11 cellular contexts compared by ENCODE assay signal in the genomic region with DNA sequence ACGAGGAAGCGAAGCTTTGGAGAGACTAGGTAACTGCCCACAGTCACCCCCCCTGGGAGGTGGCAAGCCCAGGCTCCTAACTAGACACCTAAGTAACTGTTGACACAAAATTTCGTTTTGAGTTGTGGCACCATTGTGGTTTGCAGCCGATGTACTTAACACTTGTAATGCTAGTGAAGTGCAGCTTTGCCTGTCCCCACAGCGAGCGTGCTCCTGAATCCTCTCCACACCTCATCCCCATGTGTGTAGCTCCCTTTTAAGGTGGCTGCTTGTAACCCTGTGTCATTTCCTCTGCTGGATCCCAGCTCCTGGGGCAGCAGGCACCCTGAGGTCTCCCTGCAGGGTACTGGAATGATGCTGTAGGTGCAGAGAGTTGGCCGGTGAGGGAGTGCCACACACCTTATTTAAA.
A peak's percentile ranks its signal among the peaks of the same experiment; 100 is the strongest.
DNase-seq lines count a peak whose midpoint lies in the region; ATAC-seq, FAIRE-seq and TF ChIP-seq lines count a peak whose summit lies in the region.
"Had no signal": no experiment of that assay in that cellular context is flagged by ENCODE, and none has a peak within 500 bp of the region (broad histone marks: within the 10 kb centered on the region; RNA-seq: fewer than 3 reads in every experiment).

No MANE protein-coding gene starts in this region.

- TF ChIP-seq RAD21 in GM12878 (IDR thresholded peaks at IDR 0.05; ENCODE audit: insufficient read depth, low read depth, low read length), result no peak

- peaks cover 2 to 4% of the 10 kb centered on the region in 2 experiments; a peak in 3 of 4 replicates for H3K36me3 ChIP-seq in GM12878 (ENCODE audit: control insufficient read depth in 2 of 2, insufficient read depth in 2 of 2, low read length in 1 of 2)

- H3K9me3 ChIP-seq in GM12878 (replicated peaks; ENCODE audit: control insufficient read depth, insufficient read depth, low read length), result peaks cover 29% of the 10 kb centered on the region

- ATAC-seq in GM21367 (IDR thresholded peaks at IDR 0.05; ENCODE audit: unreplicated experiment), result peak; percentile 67
- ATAC-seq in HG03135 (IDR thresholded peaks at IDR 0.05; ENCODE audit: unreplicated experiment), result peak; percentile 50
- peak; percentile 86 for ATAC-seq in GM12878

- H3K27me3 ChIP-seq in GM12878 (replicated peaks in 1 of 2; ENCODE audit: control insufficient read depth in 2 of 2, insufficient read depth in 2 of 2, low read length in 1 of 2), result no peaks in the 10 kb centered on the region

- no peak for TF ChIP-seq EP300 in GM12878 (IDR thresholded peaks at IDR 0.05; ENCODE audit: borderline replicate concordance in 1 of 2, control insufficient read depth in 1 of 2, low read depth in 2 of 2, low read length in 2 of 2)

- SMC1A ChIA-PET in GM12878 (lab: Charles Lee; ENCODE audit: uncharacterized antibody, unreplicated experiment), result interaction anchor here (0.6 to 7.3 kb wide), 24 partner anchors 8 to 149 kb away, joined by 3 to 166 read pairs (median 4); no protein-coding TSS in a partner anchor

- intact Hi-C loops in GM12878 (cut with micrococcal nuclease; ENCODE audit: unreplicated experiment), result loop anchor here (2.0 to 5.0 kb wide), 2 partner anchors 49 to 111 kb away; no protein-coding TSS in a partner anchor

- peak in 1 of 3 experiments; percentile 2; a peak in 1 of 6 replicates for TF ChIP-seq CTCF in GM12878 (IDR thresholded peaks at IDR 0.05 in 2 of 3, conservative IDR thresholded peaks at IDR 0.05 in 1 of 3; ENCODE audit: control insufficient read depth in 2 of 3, extremely low read depth in 1 of 3, insufficient read depth in 1 of 3, low read depth in 3 of 3, low read length in 3 of 3)

- CTCF ChIA-PET in GM12878 (lab: Yijun Ruan, JAX), result interaction anchor here (0.5 to 5.0 kb wide), 17 partner anchors 9 to 149 kb away, joined by 3 to 39 read pairs (median 4); no protein-coding TSS in a partner anchor

- in situ Hi-C loops in GM12878 (cut with MboI), result no loop called here

- BruUV-seq in GM12878 (replicated peaks; lab: Mats Ljungman, UMichigan), result no TSS peak

- H3K9ac ChIP-seq in GM12878 (ENCODE audit: control insufficient read depth, insufficient read depth, low read length), result peak overlapping the region; percentile 14; the same call in 1 of the 2 replicates
- H3K9ac ChIP-seq: KMS-11 had no signal

- DNase-seq in GM12891 (ENCODE audit: insufficient read length, low spot score) (no peak), GM12878 (ENCODE audit: low read depth, low spot score) (peak; percentile 81), caudate nucleus (lab: John Stamatoyannopoulos, UW) (no peak)
- no peak for DNase-seq in activated CD8-positive, alpha-beta memory T cell treated with anti-CD3 and anti-CD28 coated beads, Interleukin-2, amount 50 U/mL, for 4 hours
- DNase-seq in effector CD4-positive, alpha-beta T cell, result no peak
- DNase-seq in activated CD4-positive, alpha-beta T cell treated with anti-CD3 and anti-CD28 coated beads, Interleukin-2, amount 50 U/mL, for 4 hours, result no peak
- DNase-seq: activated naive CD8-positive, alpha-beta T cell treated with anti-CD3 and anti-CD28 coated beads for 36 hours; Calu3 had no signal

- H3K4me3 ChIP-seq in GM12878, result peak overlapping the region; percentile 56

- peak overlapping the region; percentile 14 for H3K27ac ChIP-seq in GM12878 (ENCODE audit: control insufficient read depth, insufficient read depth)
- H3K27ac ChIP-seq in caudate nucleus (ENCODE audit: low read depth, low read length), result no peak overlapping the region
- H3K27ac ChIP-seq: KMS-11 had no signal

- no peak overlapping the region for H2AFZ ChIP-seq in GM12878 (ENCODE audit: control insufficient read depth, low read depth, low read length)

- H3K79me2 ChIP-seq in GM12878 (ENCODE audit: control insufficient read depth, insufficient read depth, low read length), result peaks cover 93% of the 10 kb centered on the region

- FAIRE-seq in GM12891 (lab: Jason Lieb, UNC), result peak; percentile 9
- peak; percentile 57 for FAIRE-seq in GM12878 (lab: Jason Lieb, UNC)

- H3K4me2 ChIP-seq in GM12878 (ENCODE audit: control insufficient read depth, insufficient read depth), result peak overlapping the region; percentile 98
- H3K4me2 ChIP-seq: KMS-11 had no signal

- 0% methylated on average over 7 of the region's 7 CpGs for WGBS in GM12878 (ENCODE audit: insufficient coverage, insufficient replicate concordance, low lambda C conversion rate, missing lambda C conversion rate)

- POLR2A ChIA-PET in GM12878 (lab: Charles Lee), result interaction anchor here (0.5 to 6.8 kb wide), 16 partner anchors 10 to 113 kb away, joined by 3 to 64 read pairs (median 4); no protein-coding TSS in a partner anchor

- TF ChIP-seq POLR2A in GM12891 (IDR thresholded peaks at IDR 0.05; ENCODE audit: low read depth, low read length) (no peak), GM12878 (IDR thresholded peaks at IDR 0.05; ENCODE audit: low read depth, low read length) (no peak)

- H4K20me1 ChIP-seq in GM12878 (ENCODE audit: control insufficient read depth, insufficient read depth), result peaks cover 4% of the 10 kb centered on the region; the same call in 1 of the 2 replicates

- H3K4me1 ChIP-seq in GM12878 (ENCODE audit: control insufficient read depth, insufficient read depth, low read length), result peaks cover 34% of the 10 kb centered on the region

- RAD21 ChIA-PET in GM12878 (lab: Charles Lee; ENCODE audit: unreplicated experiment), result interaction anchor here (0.8 to 4.0 kb wide), 23 partner anchors 10 to 391 kb away, joined by 3 to 44 read pairs (median 6); partner anchors contain the start of gene TRIO

TF ChIP-seq in GM12891, 5 proteins besides CTCF, POLR2A, EP300 and RAD21:
- TF ChIP-seq POLR2AphosphoS5 (IDR thresholded peaks at IDR 0.05; ENCODE audit: low read depth, low read length), result no peak
- no peak for TF ChIP-seq POU2F2 (IDR thresholded peaks at IDR 0.05; ENCODE audit: low read depth, low read length)
- TF ChIP-seq SPI1 (IDR thresholded peaks at IDR 0.05; ENCODE audit: low read depth, low read length), result no peak
- TF ChIP-seq TAF1 (IDR thresholded peaks at IDR 0.05; ENCODE audit: low read depth, low read length), result no peak
- TF ChIP-seq PAX5 (IDR thresholded peaks at IDR 0.05; ENCODE audit: insufficient read depth, low read length, severe bottlenecking), result no peak
TF ChIP-seq in GM12891: peak in this region for 0.

TF ChIP-seq in GM12878, 131 proteins besides CTCF, POLR2A, EP300 and RAD21 (continues in another document):
- no peak for TF ChIP-seq MYC (IDR thresholded peaks at IDR 0.05; ENCODE audit: insufficient read depth, insufficient read length, insufficient replicate concordance, low read length, severe bottlenecking)
- peak; percentile 80 for TF ChIP-seq MEF2B (IDR thresholded peaks at IDR 0.05; ENCODE audit: partially characterized antibody, poor library complexity, severe bottlenecking)
- peak; percentile 65 for TF ChIP-seq GATAD2B (conservative IDR thresholded peaks at IDR 0.05; ENCODE audit: low read depth)
- peak; percentile 70 for TF ChIP-seq SKIL (IDR thresholded peaks at IDR 0.05; ENCODE audit: low read depth, poor library complexity, severe bottlenecking)
- TF ChIP-seq E2F8 (IDR thresholded peaks at IDR 0.05; ENCODE audit: low read depth, partially characterized antibody), result no peak
- no peak for TF ChIP-seq FOXK2 (IDR thresholded peaks at IDR 0.05)
